Comparison of ENCODE assay signal across 3 cellular contexts in genomic region chr19:450912-451481, GRCh38. TPM values are rescaled to one million over a fixed set of nuclear protein-coding genes. Genes with fewer than 3 reads are reported as not detected.
"Had no signal": no experiment of that assay in that cellular context is flagged by ENCODE, and none has a peak within 500 bp of the region (broad histone marks: within the 10 kb centered on the region; RNA-seq: fewer than 3 reads in every experiment).

No MANE protein-coding gene starts in this region.

RNA-seq across cellular contexts. Expression of gene SHC2, which starts 9.8 kb away (rescaled TPM):
- total RNA-seq: IMR-90 had no signal

RNA-seq across cellular contexts. Expression of gene C2CD4C, which starts 42.0 kb away (rescaled TPM):
- total RNA-seq: M059J had no signal

RNA-seq across cellular contexts. Expression of gene MADCAM1, which starts 45.3 kb away (rescaled TPM):
- total RNA-seq: IMR-90, M059J, SK-MEL-5 had no signal
